ENCODE assay signal across 8 cellular contexts in the genomic region with DNA sequence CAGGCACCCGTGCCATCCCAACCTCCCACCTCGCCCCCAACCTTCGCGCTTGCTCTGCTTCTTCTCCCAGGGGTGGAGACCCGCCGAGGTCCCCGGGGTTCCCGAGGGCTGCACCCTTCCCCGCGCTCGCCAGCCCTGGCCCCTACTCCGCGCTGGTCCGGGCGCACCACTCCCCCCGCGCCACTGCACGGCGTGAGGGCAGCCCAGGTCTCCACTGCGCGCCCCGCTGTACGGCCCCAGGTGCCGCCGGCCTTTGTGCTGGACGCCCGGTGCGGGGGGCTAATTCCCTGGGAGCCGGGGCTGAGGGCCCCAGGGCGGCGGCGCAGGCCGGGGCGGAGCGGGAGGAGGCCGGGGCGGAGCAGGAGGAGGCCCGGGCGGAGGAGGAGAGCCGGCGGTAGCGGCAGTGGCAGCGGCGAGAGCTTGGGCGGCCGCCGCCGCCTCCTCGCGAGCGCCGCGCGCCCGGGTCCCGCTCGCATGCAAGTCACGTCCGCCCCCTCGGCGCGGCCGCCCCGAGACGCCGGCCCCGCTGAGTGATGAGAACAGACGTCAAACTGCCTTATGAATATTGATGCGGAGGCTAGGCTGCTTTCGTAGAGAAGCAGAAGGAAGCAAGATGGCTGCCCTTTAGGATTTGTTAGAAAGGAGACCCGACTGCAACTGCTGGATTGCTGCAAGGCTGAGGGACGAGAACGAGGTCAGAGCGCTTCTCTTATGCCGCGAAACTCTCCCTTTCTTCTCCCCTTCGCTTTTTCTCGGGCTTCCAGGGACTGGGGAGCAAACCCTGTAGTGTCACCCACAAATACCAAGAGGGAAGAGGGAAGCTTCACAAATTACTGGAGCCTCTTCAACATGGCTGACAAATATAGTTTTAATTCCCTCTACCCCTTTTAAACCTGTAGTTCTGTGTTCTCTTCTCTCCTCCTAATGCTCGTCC. TPM values are rescaled to one million over a fixed set of nuclear protein-coding genes. Genes with fewer than 3 reads are reported as not detected.
DNase-seq lines count a peak whose midpoint lies in the region; ATAC-seq and TF ChIP-seq lines count a peak whose summit lies in the region.

A gene (plus strand): TSS at position 591 of the 934 bp plus-strand sequence. CDS start 87,067 bp downstream, outside the sequence.

- in situ Hi-C loops in Panc1 (cut with HindIII; ENCODE audit: low pct_unique_long_range_greater_than_20kb, low sequenced_read_pairs) = no loop called here

- H3K36me3 Mint-ChIP-seq in IgD-negative memory B cell = no peaks in the 10 kb centered on the region
- peaks cover 6% of the 10 kb centered on the region for H3K36me3 Mint-ChIP-seq in activated T-cell treated with anti-CD3 and anti-CD28 coated beads, Interleukin-2, amount 50 U/mL, for 4 hours (ENCODE audit: insufficient read depth)

- peak within 1 kb of the TSS; percentile 95 for H3K27ac ChIP-seq in Panc1 (ENCODE audit: low read length)
- peak within 1 kb of the TSS; percentile 95 for H3K27ac ChIP-seq in muscle layer of colon (ENCODE audit: low read depth, low read length)

- H3K9me3 Mint-ChIP-seq in IgD-negative memory B cell = no peaks in the 10 kb centered on the region
- H3K9me3 Mint-ChIP-seq in activated T-cell treated with anti-CD3 and anti-CD28 coated beads, Interleukin-2, amount 50 U/mL, for 4 hours = no peaks in the 10 kb centered on the region

- peak within 1 kb of the TSS; percentile 76 for H3K9ac ChIP-seq in muscle layer of colon (ENCODE audit: low read length)

- CTCF ChIA-PET in Panc1 (lab: Charles Lee) = no interaction called here

- peak; percentile 85 for ATAC-seq in GM21619 (IDR thresholded peaks at IDR 0.05; ENCODE audit: unreplicated experiment)
- ATAC-seq in Panc1 = peak; percentile 94
- peak; percentile 87 to 90 for ATAC-seq in activated T-cell treated with anti-CD3 and anti-CD28 coated beads, Interleukin-2, amount 50 U/mL, for 4 hours
- ATAC-seq in esophagus mucosa = peak; percentile 90

- POLR2A ChIA-PET in Panc1 (lab: Charles Lee) = no interaction called here

- H3K9me3 ChIP-seq in Panc1 (ENCODE audit: control insufficient read depth, insufficient read depth, low read depth, low read length) (no peaks in the 10 kb centered on the region), muscle layer of colon (ENCODE audit: low read length) (no peaks in the 10 kb centered on the region)

- H3K36me3 ChIP-seq in Panc1 (ENCODE audit: control insufficient read depth, insufficient read depth, low read length) = peaks cover 8% of the 10 kb centered on the region; the same call in 1 of the 2 replicates
- H3K36me3 ChIP-seq in muscle layer of colon (ENCODE audit: insufficient read depth, low read length) = no peaks in the 10 kb centered on the region

- H3K4me3 ChIP-seq in Panc1 (ENCODE audit: low read depth in 2 of 2, low read length in 2 of 2) = peak within 1 kb of the TSS; percentile 85 to 93
- H3K4me3 ChIP-seq in muscle layer of colon (ENCODE audit: low read depth in 1 of 2, low read length in 2 of 2) = peak within 1 kb of the TSS; percentile 80 to 92

- intact Hi-C loops in Panc1 (cut with micrococcal nuclease; ENCODE audit: unreplicated experiment) = loop anchor here (2.0 kb wide), 1 partner anchor 326 kb away; no protein-coding TSS in a partner anchor

- peak; percentile 83 for DNase-seq in DMS153 (lab: John Stamatoyannopoulos, UW)
- DNase-seq in Panc1 (ENCODE audit: low read depth, low spot score) = peak; percentile 25
- peak; percentile 72 for DNase-seq in activated T-cell treated with anti-CD3 and anti-CD28 coated beads, Interleukin-2, amount 50 U/mL, for 4 hours
- DNase-seq in stimulated activated CD8-positive, alpha-beta memory T cell treated with anti-CD3 and anti-CD28 coated beads, Interleukin-4, amount 100 ng/mL, for 48 hours = peak; percentile 83

- H3K4me1 ChIP-seq in Panc1 (ENCODE audit: control insufficient read depth, insufficient read depth, low read length) = no peaks in the 10 kb centered on the region
- peaks cover 17% of the 10 kb centered on the region for H3K4me1 ChIP-seq in muscle layer of colon (ENCODE audit: insufficient read depth, low read length)

- no peaks in the 10 kb centered on the region for H3K27me3 Mint-ChIP-seq in IgD-negative memory B cell
- H3K27me3 Mint-ChIP-seq in activated T-cell treated with anti-CD3 and anti-CD28 coated beads, Interleukin-2, amount 50 U/mL, for 4 hours (ENCODE audit: low read depth) = no peaks in the 10 kb centered on the region

- peaks cover 26 to 39% (median 35%) of the 10 kb centered on the region in 3 donors for H3K4me1 Mint-ChIP-seq in IgD-negative memory B cell
- H3K4me1 Mint-ChIP-seq in activated T-cell treated with anti-CD3 and anti-CD28 coated beads, Interleukin-2, amount 50 U/mL, for 4 hours (ENCODE audit: low read depth) = peaks cover 49% of the 10 kb centered on the region

- H3K27ac Mint-ChIP-seq in IgD-negative memory B cell = peak within 1 kb of the TSS; percentile 97 to 99 (median 98)

- TF ChIP-seq CTCF in Panc1 (IDR thresholded peaks at IDR 0.05) = no peak

- H3K27me3 ChIP-seq in Panc1 (ENCODE audit: control insufficient read depth, insufficient read depth, low read length) = no peaks in the 10 kb centered on the region
- no peaks in the 10 kb centered on the region for H3K27me3 ChIP-seq in muscle layer of colon (ENCODE audit: control insufficient read depth in 1 of 2, insufficient read depth in 2 of 2, low read length in 2 of 2)

- peak within 1 kb of the TSS; percentile 98 to 100 (median 100) for H3K4me3 Mint-ChIP-seq in IgD-negative memory B cell
- H3K4me3 Mint-ChIP-seq in activated T-cell treated with anti-CD3 and anti-CD28 coated beads, Interleukin-2, amount 50 U/mL, for 4 hours = peak within 1 kb of the TSS; percentile 99

- BruUV-seq in Panc1 (replicated peaks; lab: Mats Ljungman, UMichigan) = no TSS peak

RNA-seq across cellular contexts. Expression of the gene that starts here (rescaled TPM):
- 32.8 TPM for polyA plus RNA-seq in IgD-negative memory B cell
- total RNA-seq in Panc1 (2021; ENCODE audit: unreplicated experiment) = 7.0 TPM
- polyA plus RNA-seq in Panc1 (2012; ENCODE audit: insufficient read length) = 2.1 TPM
- 10 to 100 TPM; 30.0 to 38.3 (median 35.7) TPM for total RNA-seq in activated T-cell treated with anti-CD3 and anti-CD28 coated beads, Interleukin-2, amount 50 U/mL, for 4 hours
- total RNA-seq in esophagus mucosa = 28.2 TPM

Comparison
In these comparisons a context has a peak if more than half of its experiments do, and no peak if none do; other contexts are left out.
1. Peak in every context shown above with its lines: DNase-seq, ATAC-seq, H3K4me3 ChIP-seq and H3K27ac ChIP-seq.
2. DNase-seq: peak in every context shown above with its lines; median percentile 83 in DMS153; 83 in stimulated activated CD8-positive, alpha-beta memory T cell treated with anti-CD3 and anti-CD28 coated beads, Interleukin-4, amount 100 ng/mL, for 48 hours; 72 in activated T-cell treated with anti-CD3 and anti-CD28 coated beads, Interleukin-2, amount 50 U/mL, for 4 hours; 25 in Panc1.